17 cellular contexts compared by ENCODE assay signal in the genomic region with DNA sequence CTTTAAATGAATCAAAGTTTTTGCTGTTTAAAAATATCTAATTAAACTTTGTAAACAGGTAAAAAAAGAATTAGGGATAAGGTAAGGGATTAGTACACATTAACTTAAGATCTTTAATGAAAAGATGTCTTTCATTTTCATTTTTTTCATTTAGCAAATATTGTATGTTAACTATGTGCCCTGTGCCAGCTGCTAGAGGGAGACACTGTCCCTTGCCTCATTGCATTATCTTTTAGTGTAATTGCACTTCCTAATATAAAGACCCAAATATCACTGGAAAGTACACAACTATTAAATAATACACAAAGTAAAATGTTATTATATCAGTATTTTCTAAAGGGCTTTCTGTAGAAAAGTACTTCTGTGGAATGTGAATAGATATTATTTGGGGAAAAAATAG.
DNase-seq lines count a peak whose midpoint lies in the region; ATAC-seq, FAIRE-seq and TF ChIP-seq lines count a peak whose summit lies in the region.
"Had no signal": no experiment of that assay in that cellular context is flagged by ENCODE, and none has a peak within 500 bp of the region (broad histone marks: within the 10 kb centered on the region; RNA-seq: fewer than 3 reads in every experiment).

No MANE protein-coding gene starts in this region.

- POLR2A ChIA-PET in A673 (lab: Charles Lee; ENCODE audit: low non-redundant PET) (no interaction called here), GM10248 (lab: Yijun Ruan, JAX) (no interaction called here)

- H3K27me3 Mint-ChIP-seq in activated naive CD8-positive, alpha-beta T cell treated with anti-CD3 and anti-CD28 coated beads for 36 hours, result no peaks in the 10 kb centered on the region
- H3K27me3 Mint-ChIP-seq in activated T-cell treated with anti-CD3 and anti-CD28 coated beads, Interleukin-2, amount 50 U/mL, for 24 hours, result no peaks in the 10 kb centered on the region

- TF ChIP-seq CTCF in A673 (conservative IDR thresholded peaks at IDR 0.05; ENCODE audit: low read depth, low read length) (peak; percentile 15; the same call in 1 of the 2 replicates), LNCAP (IDR thresholded peaks at IDR 0.05) (peak; percentile 63), choroid plexus epithelial cell (conservative IDR thresholded peaks at IDR 0.05; ENCODE audit: low read depth, low read length) (peak; percentile 17), right lobe of liver (IDR thresholded peaks at IDR 0.05) (peak in 3 of 4 donors; percentile 14 to 32 (median 29)), GM10248 (IDR thresholded peaks at IDR 0.05; ENCODE audit: control extremely low read depth, extremely low read depth, low read depth, missing control alignments) (no peak)

- no peaks in the 10 kb centered on the region for H3K36me3 ChIP-seq in A673 (ENCODE audit: insufficient read depth, low read length, poor library complexity, severe bottlenecking)
- no peaks in the 10 kb centered on the region for H3K36me3 ChIP-seq in right lobe of liver

- no peak overlapping the region for H3K27ac Mint-ChIP-seq in activated naive CD8-positive, alpha-beta T cell treated with anti-CD3 and anti-CD28 coated beads for 36 hours
- H3K27ac Mint-ChIP-seq in activated T-cell treated with anti-CD3 and anti-CD28 coated beads, Interleukin-2, amount 50 U/mL, for 24 hours, result no peak overlapping the region

- peak; percentile 22 to 51 (median 35) for ATAC-seq in right lobe of liver
- ATAC-seq: Panc1, Right ventricle myocardium inferior had no signal

- no peak overlapping the region for H3K27ac ChIP-seq in A673 (ENCODE audit: low read depth, low read length, poor library complexity, severe bottlenecking)
- H3K27ac ChIP-seq in right lobe of liver, result no peak overlapping the region

- H3K27me3 ChIP-seq in A673 (replicated peaks; ENCODE audit: insufficient read depth, low read depth, low read length, poor library complexity) (no peaks in the 10 kb centered on the region), right lobe of liver (no peaks in the 10 kb centered on the region)

- BruUV-seq in A673 (replicated peaks; lab: Mats Ljungman, UMichigan), result no TSS peak

- intact Hi-C loops in A673 (cut with micrococcal nuclease; ENCODE audit: unreplicated experiment), result no loop called here
- intact Hi-C loops in right lobe of liver (cut with DNase I), result no loop called here

- no peak overlapping the region for H3K4me3 Mint-ChIP-seq in activated naive CD8-positive, alpha-beta T cell treated with anti-CD3 and anti-CD28 coated beads for 36 hours
- no peak overlapping the region for H3K4me3 Mint-ChIP-seq in activated T-cell treated with anti-CD3 and anti-CD28 coated beads, Interleukin-2, amount 50 U/mL, for 24 hours

- no peak for FAIRE-seq in GM12891 (lab: Jason Lieb, UNC)

- CTCF ChIA-PET in A673 (lab: Charles Lee) (no interaction called here), GM10248 (lab: Yijun Ruan, JAX) (no interaction called here)

- no peaks in the 10 kb centered on the region for H3K9me3 ChIP-seq in A673 (ENCODE audit: low read depth, low read length, poor library complexity, severe bottlenecking)
- no peaks in the 10 kb centered on the region for H3K9me3 ChIP-seq in right lobe of liver
- H3K9me3 ChIP-seq: SK-N-SH had no signal

- TF ChIP-seq POLR2A in right lobe of liver (IDR thresholded peaks at IDR 0.05) (no peak), GM12891 (IDR thresholded peaks at IDR 0.05; ENCODE audit: low read depth, low read length) (no peak)

- H3K4me3 ChIP-seq in A673 (ENCODE audit: low read depth, low read length, poor library complexity, severe bottlenecking) (no peak overlapping the region), choroid plexus epithelial cell (ENCODE audit: low read depth, low read length) (no peak overlapping the region), right lobe of liver (no peak overlapping the region)

- no peaks in the 10 kb centered on the region for H3K36me3 Mint-ChIP-seq in activated naive CD8-positive, alpha-beta T cell treated with anti-CD3 and anti-CD28 coated beads for 36 hours
- no peaks in the 10 kb centered on the region for H3K36me3 Mint-ChIP-seq in activated T-cell treated with anti-CD3 and anti-CD28 coated beads, Interleukin-2, amount 50 U/mL, for 24 hours (ENCODE audit: low read depth)

- H3K4me1 ChIP-seq in A673 (ENCODE audit: insufficient read depth, low read length, poor library complexity, severe bottlenecking), result no peaks in the 10 kb centered on the region
- peaks cover 0 to 8% (median 0%) of the 10 kb centered on the region in 4 donors for H3K4me1 ChIP-seq in right lobe of liver

- H3K9me3 Mint-ChIP-seq in activated naive CD8-positive, alpha-beta T cell treated with anti-CD3 and anti-CD28 coated beads for 36 hours, result no peaks in the 10 kb centered on the region
- no peaks in the 10 kb centered on the region for H3K9me3 Mint-ChIP-seq in activated T-cell treated with anti-CD3 and anti-CD28 coated beads, Interleukin-2, amount 50 U/mL, for 24 hours

- H3K4me1 Mint-ChIP-seq in activated naive CD8-positive, alpha-beta T cell treated with anti-CD3 and anti-CD28 coated beads for 36 hours, result no peaks in the 10 kb centered on the region
- no peaks in the 10 kb centered on the region for H3K4me1 Mint-ChIP-seq in activated T-cell treated with anti-CD3 and anti-CD28 coated beads, Interleukin-2, amount 50 U/mL, for 24 hours (ENCODE audit: low read depth)

- DNase-seq in A673 (ENCODE audit: low spot score) (no peak), choroid plexus epithelial cell (ENCODE audit: low read depth) (no peak), right lobe of liver (no peak), GM10248 (ENCODE audit: extremely low spot score) (no peak), GM12891 (ENCODE audit: insufficient read length, low spot score) (no peak)
- no peak for DNase-seq in activated naive CD8-positive, alpha-beta T cell treated with anti-CD3 and anti-CD28 coated beads for 36 hours
- no peak for DNase-seq in activated T-cell treated with anti-CD3 and anti-CD28 coated beads, Interleukin-2, amount 50 U/mL, for 24 hours
- DNase-seq: COR-L47, EL, IMR-90, Karpas-422, NCI-H1105, NCI-H187, SK-N-SH had no signal

TF ChIP-seq in GM12891, 5 proteins besides CTCF, POLR2A, EP300 and RAD21:
- TF ChIP-seq TAF1 (IDR thresholded peaks at IDR 0.05; ENCODE audit: low read depth, low read length) (no peak), POU2F2 (IDR thresholded peaks at IDR 0.05; ENCODE audit: low read depth, low read length) (no peak), PAX5 (IDR thresholded peaks at IDR 0.05; ENCODE audit: insufficient read depth, low read length, severe bottlenecking) (no peak), POLR2AphosphoS5 (IDR thresholded peaks at IDR 0.05; ENCODE audit: low read depth, low read length) (no peak), SPI1 (IDR thresholded peaks at IDR 0.05; ENCODE audit: low read depth, low read length) (no peak)
